26 cellular contexts compared by ENCODE assay signal in genomic region chr7:35650751-35651150, GRCh38.
"Had no signal": no experiment of that assay in that cellular context is flagged by ENCODE, and none has a peak within 500 bp of the region (broad histone marks: within the 10 kb centered on the region; RNA-seq: fewer than 3 reads in every experiment).

No MANE protein-coding gene starts in this region.

- H3K27ac Mint-ChIP-seq: activated naive CD4-positive, alpha-beta T cell treated with anti-CD3 and anti-CD28 coated beads, Interleukin-2, amount 10 ng/mL, durations not matched to agents 7 days and 5 days; activated T-helper 2 cell treated with anti-CD3 and anti-CD28 coated beads, Interferon-gamma antibody, Interleukin-2, Interleukin-4, amounts not matched to agents 10 μg/mL and 5 μg/mL and 100 μg/mL, durations not matched to agents 14 hours and 24 hours and 36 hours; WTC11 had no signal

- ATAC-seq: activated T-cell treated with anti-CD3 and anti-CD28 coated beads, Interleukin-2, amount 50 U/mL, for 4 hours; body of pancreas; PC-3; SK-N-SH treated with all-trans-retinoic acid at 6 μM for 48 hours; WTC11 had no signal

- H3K9me3 ChIP-seq: body of pancreas, SJSA1 had no signal

- FAIRE-seq: bronchial epithelial cell, RCC 7860 had no signal

- H3K27ac ChIP-seq: SJSA1 had no signal

- H3K4me3 ChIP-seq: body of pancreas, MG63, SJSA1 had no signal

- H3K4me3 Mint-ChIP-seq: activated CD4-positive, alpha-beta T cell treated with anti-CD3 and anti-CD28 coated beads, Interleukin-2, amount 10 ng/mL, durations not matched to agents 24 days and 14 days; activated naive CD4-positive, alpha-beta T cell treated with anti-CD3 and anti-CD28 coated beads, Interleukin-2, amount 10 ng/mL, durations not matched to agents 7 days and 5 days; WTC11 had no signal

- H3K27me3 ChIP-seq: body of pancreas, MG63, SJSA1 had no signal

- DNase-seq: activated CD4-positive, alpha-beta T cell treated with anti-CD3 and anti-CD28 coated beads for 1 hour; activated CD4-positive, alpha-beta T cell treated with anti-CD3 and anti-CD28 coated beads, Interleukin-2, amount 10 ng/mL, durations not matched to agents 24 days and 14 days; activated CD4-positive, alpha-beta T cell treated with anti-CD3 and anti-CD28 coated beads, Interleukin-2, amount 50 U/mL, for 48 hours; activated gamma-delta T cell treated with Interleukin-2 at 50 U/mL for 16 hours; activated naive CD4-positive, alpha-beta T cell treated with anti-CD3 and anti-CD28 coated beads, Interleukin-2, amount 10 ng/mL, durations not matched to agents 7 days and 5 days; activated T-cell treated with anti-CD3 and anti-CD28 coated beads, Interleukin-2, amount 50 U/mL, for 4 hours; aorta; central memory CD4-positive, alpha-beta T cell; MG63; MV-4-11; NCI-H1092 treated with DMSO at 0.1 percent for 48 hours; NCI-H1417 treated with DMSO at 0.1 percent for 48 hours; NCI-H1694; NCI-H2029; NCI-H345; NCI-H524; PC-3; SHP77; SW 1271 had no signal

- H3K4me1 ChIP-seq: SJSA1 had no signal

- H3K27me3 Mint-ChIP-seq: activated CD4-positive, alpha-beta T cell treated with anti-CD3 and anti-CD28 coated beads, Interleukin-2, amount 10 ng/mL, durations not matched to agents 24 days and 14 days; activated naive CD4-positive, alpha-beta T cell treated with anti-CD3 and anti-CD28 coated beads, Interleukin-2, amount 10 ng/mL, durations not matched to agents 7 days and 5 days had no signal
